In the genomic region with DNA sequence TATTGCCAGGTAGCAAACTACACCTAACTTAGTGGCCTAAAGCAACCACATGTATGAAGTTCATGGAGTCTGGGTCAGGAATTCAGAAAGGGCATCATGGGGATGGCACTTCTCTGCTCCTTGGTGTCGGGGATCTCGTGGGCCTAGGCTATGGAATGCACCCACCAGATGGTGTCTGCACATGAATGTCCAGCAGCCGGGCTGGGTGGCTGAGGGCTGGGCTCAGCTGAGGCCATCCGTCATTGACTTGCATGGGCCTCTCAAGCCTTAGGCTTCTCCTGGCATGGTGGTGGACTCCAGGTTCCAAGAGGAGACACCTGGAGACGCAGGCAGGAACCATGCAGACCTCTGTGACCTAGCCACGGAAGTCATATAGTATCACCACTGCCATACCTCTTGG, we compare ENCODE assay signal across 22 cellular contexts.
"Had no signal": no experiment of that assay in that cellular context is flagged by ENCODE, and none has a peak within 500 bp of the region (broad histone marks: within the 10 kb centered on the region; RNA-seq: fewer than 3 reads in every experiment).

No MANE protein-coding gene starts in this region.

- H3K36me3 Mint-ChIP-seq: mesothelial cell of epicardium; stimulated activated effector memory CD8-positive, alpha-beta T cell treated with anti-CD3 and anti-CD28 coated beads, Interleukin-12 subunit alpha, Interleukin-12 subunit beta, amount 100 ng/mL, for 72 hours had no signal

- FAIRE-seq: endometrium, kidney had no signal

- H3K27ac Mint-ChIP-seq: activated B cell treated with CpG ODN at 0.5 μM for 24 hours; activated naive CD4-positive, alpha-beta T cell treated with anti-CD3 and anti-CD28 coated beads for 36 hours; activated T-helper 2 cell treated with anti-CD3 and anti-CD28 coated beads, Interferon-gamma antibody, Interleukin-2, Interleukin-4, amounts not matched to agents 10 μg/mL and 5 μg/mL and 100 μg/mL, durations not matched to agents 14 hours and 24 hours and 36 hours; mesothelial cell of epicardium; stimulated activated effector memory CD8-positive, alpha-beta T cell treated with anti-CD3 and anti-CD28 coated beads, Interleukin-12 subunit alpha, Interleukin-12 subunit beta, amount 100 ng/mL, for 72 hours; T-helper 17 cell had no signal

- H3K36me3 ChIP-seq: transverse colon had no signal

- H3K4me1 Mint-ChIP-seq: mesothelial cell of epicardium had no signal

- DNase-seq: activated B cell treated with CpG ODN at 0.5 μM for 24 hours; activated CD4-positive, alpha-beta T cell treated with anti-CD3 and anti-CD28 coated beads for 4 hours; activated CD4-positive, alpha-beta T cell treated with anti-CD3 and anti-CD28 coated beads, Interleukin-2, amount 50 U/mL, for 48 hours; activated CD8-positive, alpha-beta memory T cell treated with anti-CD3 and anti-CD28 coated beads, Interleukin-2, amount 50 U/mL, for 48 hours; activated naive CD4-positive, alpha-beta T cell treated with anti-CD3 and anti-CD28 coated beads for 36 hours; activated T-cell treated with anti-CD3 and anti-CD28 coated beads, Interleukin-2, amount 50 U/mL, for 4 hours; amygdala; foreskin fibroblast; kidney; nephron progenitor cell; nucleus accumbens; stimulated activated CD4-positive, alpha-beta T cell treated with anti-CD3 and anti-CD28 coated beads, Interleukin-1b, Interleukin-23, amount 100 ng/mL, for 48 hours; stomach; SW 1271; T-helper 17 cell; transverse colon had no signal

- H3K4me3 ChIP-seq: lower lobe of right lung, stomach, transverse colon, vagina had no signal

- H3K9me3 Mint-ChIP-seq: activated B cell treated with CpG ODN at 0.5 μM for 24 hours; activated naive CD4-positive, alpha-beta T cell treated with anti-CD3 and anti-CD28 coated beads for 36 hours; activated T-cell treated with anti-CD3 and anti-CD28 coated beads, Interleukin-2, amount 50 U/mL, for 4 hours; activated T-helper 2 cell treated with anti-CD3 and anti-CD28 coated beads, Interferon-gamma antibody, Interleukin-2, Interleukin-4, amounts not matched to agents 10 μg/mL and 5 μg/mL and 100 μg/mL, durations not matched to agents 14 hours and 24 hours and 36 hours; mesothelial cell of epicardium; nephron progenitor cell; stimulated activated effector memory CD8-positive, alpha-beta T cell treated with anti-CD3 and anti-CD28 coated beads, Interleukin-12 subunit alpha, Interleukin-12 subunit beta, amount 100 ng/mL, for 72 hours had no signal

- H3K27ac ChIP-seq: lower lobe of right lung, vagina had no signal

- H3K4me3 Mint-ChIP-seq: activated B cell treated with CpG ODN at 0.5 μM for 24 hours; activated naive CD4-positive, alpha-beta T cell treated with anti-CD3 and anti-CD28 coated beads for 36 hours; activated T-cell treated with anti-CD3 and anti-CD28 coated beads, Interleukin-2, amount 50 U/mL, for 4 hours; mesothelial cell of epicardium; nephron progenitor cell; stimulated activated effector memory CD8-positive, alpha-beta T cell treated with anti-CD3 and anti-CD28 coated beads, Interleukin-12 subunit alpha, Interleukin-12 subunit beta, amount 100 ng/mL, for 72 hours; T-helper 17 cell had no signal

- H3K9me3 ChIP-seq: lower lobe of right lung, stomach, transverse colon, vagina had no signal

- H3K27me3 ChIP-seq: stomach, transverse colon, vagina had no signal

- H3K4me1 ChIP-seq: lower lobe of right lung, vagina had no signal

- H3K27me3 Mint-ChIP-seq: T-helper 17 cell had no signal

- ATAC-seq: activated T-cell treated with anti-CD3 and anti-CD28 coated beads, Interleukin-2, amount 50 U/mL, for 4 hours; lower lobe of right lung had no signal
